ENCODE assay signal across 10 cellular contexts in the genomic region with DNA sequence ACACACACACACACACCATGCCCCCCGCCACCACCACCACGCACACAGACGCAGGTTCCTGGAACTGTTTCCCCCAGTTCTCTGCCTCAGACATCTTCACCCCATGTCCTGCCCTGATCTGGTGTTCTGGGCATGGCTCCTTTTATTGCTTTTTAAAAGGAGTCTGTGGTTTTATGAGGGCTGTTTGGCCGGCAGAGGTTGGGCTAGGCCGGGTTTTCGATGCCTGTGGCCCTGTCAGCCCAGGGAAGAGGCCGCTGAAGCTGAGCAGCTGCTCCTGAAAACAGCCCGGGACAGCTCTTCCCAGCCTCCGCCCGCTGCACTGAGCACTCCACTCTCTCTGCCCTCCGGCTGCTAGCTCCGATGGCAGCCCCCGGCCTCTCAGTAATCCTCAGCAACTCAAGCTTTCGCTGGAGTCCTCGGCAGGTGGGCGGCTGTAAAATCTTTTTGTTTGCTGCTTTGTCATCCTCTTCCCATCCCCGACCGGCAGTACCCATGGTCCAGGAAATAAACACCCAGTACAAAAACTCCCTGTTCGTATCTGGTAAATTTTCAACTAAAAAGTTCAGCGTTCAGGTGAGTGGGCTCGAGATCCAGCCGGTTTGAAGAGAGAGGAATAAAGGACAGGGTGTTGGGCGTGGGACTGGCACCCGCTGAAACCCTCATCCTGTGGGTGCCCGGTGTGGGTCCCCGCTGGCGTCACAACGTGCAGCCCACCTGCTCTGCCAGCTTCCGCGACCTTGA.
DNase-seq lines count a peak whose midpoint lies in the region; ATAC-seq and TF ChIP-seq lines count a peak whose summit lies in the region.
"Had no signal": no experiment of that assay in that cellular context is flagged by ENCODE, and none has a peak within 500 bp of the region (broad histone marks: within the 10 kb centered on the region; RNA-seq: fewer than 3 reads in every experiment).

No MANE protein-coding gene starts in this region.

- no peaks in the 10 kb centered on the region for H3K36me3 Mint-ChIP-seq in naive thymus-derived CD4-positive, alpha-beta T cell
- H3K36me3 Mint-ChIP-seq: CD4-positive, alpha-beta memory T cell had no signal

- no peaks in the 10 kb centered on the region for H3K9me3 Mint-ChIP-seq in naive thymus-derived CD4-positive, alpha-beta T cell

- no peaks in the 10 kb centered on the region for H3K27me3 ChIP-seq in esophagus (ENCODE audit: control insufficient read depth in 1 of 2, insufficient read depth in 2 of 2, low read length in 2 of 2)
- no peaks in the 10 kb centered on the region for H3K27me3 ChIP-seq in naive thymus-derived CD4-positive, alpha-beta T cell (ENCODE audit: control insufficient read depth in 2 of 2, insufficient read depth in 2 of 2, low read length in 2 of 2)

- WGBS in esophagus, 2 donors = 52 to 61% methylated on average over 30 of the region's 30 CpGs

- CTCF ChIA-PET in naive thymus-derived CD4-positive, alpha-beta T cell (lab: Charles Lee) = no interaction called here

- peaks cover 0 to 3% of the 10 kb centered on the region in 2 donors for H3K9me3 ChIP-seq in esophagus (ENCODE audit: control insufficient read depth in 2 of 2, insufficient read depth in 1 of 2, low read depth in 1 of 2, low read length in 1 of 2)
- no peaks in the 10 kb centered on the region for H3K9me3 ChIP-seq in naive thymus-derived CD4-positive, alpha-beta T cell (ENCODE audit: control insufficient read depth in 2 of 3, low read length in 3 of 3)

- intact Hi-C loops in naive thymus-derived CD4-positive, alpha-beta T cell (cut with micrococcal nuclease) = no loop called here

- peak overlapping the region in 6 of 10 donors; percentile 7 to 68 (median 32) for H3K4me3 Mint-ChIP-seq in naive thymus-derived CD4-positive, alpha-beta T cell

- peaks cover 0 to 27% (median 10%) of the 10 kb centered on the region in 7 donors for H3K4me1 Mint-ChIP-seq in naive thymus-derived CD4-positive, alpha-beta T cell
- H3K4me1 Mint-ChIP-seq: CD4-positive, alpha-beta memory T cell had no signal

- peak; percentile 66 for DNase-seq in AG09309 (ENCODE audit: low read depth)
- DNase-seq in NCI-H2227 treated with DMSO at 0.1 percent for 48 hours (lab: John Stamatoyannopoulos, UW) = peak; percentile 11
- no peak for DNase-seq in naive thymus-derived CD4-positive, alpha-beta T cell
- no peak for DNase-seq in NCI-H1417 treated with DMSO at 0.1 percent for 48 hours (lab: John Stamatoyannopoulos, UW)
- no peak for DNase-seq in RKO (ENCODE audit: low spot score)
- DNase-seq: CD4-positive, alpha-beta memory T cell; SW 1271 had no signal

- peak overlapping the region in 1 of 9 donors; percentile 69 for H3K27ac Mint-ChIP-seq in naive thymus-derived CD4-positive, alpha-beta T cell
- H3K27ac Mint-ChIP-seq: CD4-positive, alpha-beta memory T cell had no signal

- H3K4me3 ChIP-seq in AG09309 (ENCODE audit: control insufficient read depth, low read depth, low read length) (no peak overlapping the region), esophagus (ENCODE audit: low read depth in 1 of 2, low read length in 2 of 2) (no peak overlapping the region)
- H3K4me3 ChIP-seq in naive thymus-derived CD4-positive, alpha-beta T cell (ENCODE audit: low read length) = no peak overlapping the region

- POLR2A ChIA-PET in naive thymus-derived CD4-positive, alpha-beta T cell (lab: Charles Lee) = interaction anchor here (0.7 kb wide), 1 partner anchor 413 kb away, joined by 3 read pairs; no protein-coding TSS in a partner anchor

- H3K36me3 ChIP-seq in esophagus (ENCODE audit: control insufficient read depth in 2 of 2, insufficient read depth in 2 of 2, low read length in 1 of 2) = no peaks in the 10 kb centered on the region
- no peaks in the 10 kb centered on the region for H3K36me3 ChIP-seq in naive thymus-derived CD4-positive, alpha-beta T cell (ENCODE audit: control insufficient read depth in 2 of 3, insufficient read depth in 3 of 3, low read length in 3 of 3)

- TF ChIP-seq CTCF in AG09309 (IDR thresholded peaks at IDR 0.05; ENCODE audit: control insufficient read depth, insufficient read depth, low read depth, low read length, missing control alignments) = peak; percentile 12

- no peak for ATAC-seq in naive thymus-derived CD4-positive, alpha-beta T cell
- no peak for ATAC-seq in GM18867 (IDR thresholded peaks at IDR 0.05; ENCODE audit: unreplicated experiment)
- ATAC-seq in HG02884 (IDR thresholded peaks at IDR 0.05; ENCODE audit: unreplicated experiment) = no peak

- peaks cover 8 to 46% (median 27%) of the 10 kb centered on the region in 5 donors for H3K27me3 Mint-ChIP-seq in naive thymus-derived CD4-positive, alpha-beta T cell

- peaks cover 0 to 2% of the 10 kb centered on the region in 2 donors for H3K4me1 ChIP-seq in esophagus (ENCODE audit: control insufficient read depth in 2 of 2, insufficient read depth in 2 of 2, low read length in 1 of 2)
- H3K4me1 ChIP-seq in naive thymus-derived CD4-positive, alpha-beta T cell (ENCODE audit: control insufficient read depth in 2 of 2, insufficient read depth in 2 of 2, low read length in 2 of 2) = peaks cover 0 to 4% of the 10 kb centered on the region in 2 donors

- H3K27ac ChIP-seq in esophagus (ENCODE audit: low read depth in 2 of 2, low read length in 1 of 2) = peak overlapping the region; percentile 39 to 66
- no peak overlapping the region for H3K27ac ChIP-seq in naive thymus-derived CD4-positive, alpha-beta T cell (ENCODE audit: low read depth, low read length)

Comparison
In these comparisons a context has a peak if more than half of its experiments do, and no peak if none do; other contexts are left out.
1. DNase-seq: peak in AG09309 (single experiment) and NCI-H2227 treated with DMSO at 0.1 percent for 48 hours (single experiment); none in naive thymus-derived CD4-positive, alpha-beta T cell (0 of 9), NCI-H1417 treated with DMSO at 0.1 percent for 48 hours (single experiment) and RKO (single experiment).